In the genomic region with DNA sequence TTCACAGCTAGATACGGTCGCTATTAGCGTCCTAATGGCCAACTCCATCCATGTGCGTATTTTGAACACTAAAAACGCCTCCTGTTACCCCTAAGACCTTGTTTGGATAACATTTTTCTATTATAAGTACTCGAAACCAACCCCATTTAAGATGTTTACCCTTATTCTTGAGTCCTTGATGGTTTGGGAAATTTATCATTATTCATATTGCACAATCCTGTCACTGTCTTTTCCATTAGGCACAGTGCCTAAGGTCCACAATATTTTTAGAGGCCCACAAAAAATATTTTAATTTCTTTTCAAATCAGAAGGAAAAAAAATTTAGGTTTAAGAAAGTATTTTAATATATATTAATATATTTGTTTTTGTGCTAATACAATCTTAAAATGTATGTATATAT, we compare ENCODE assay signal across 11 cellular contexts. TPM values are rescaled to one million over a fixed set of nuclear protein-coding genes. Genes with fewer than 3 reads are reported as not detected.
DNase-seq lines count a peak whose midpoint lies in the region; ATAC-seq, FAIRE-seq and TF ChIP-seq lines count a peak whose summit lies in the region.
"Had no signal": no experiment of that assay in that cellular context is flagged by ENCODE, and none has a peak within 500 bp of the region (broad histone marks: within the 10 kb centered on the region; RNA-seq: fewer than 3 reads in every experiment).

No MANE protein-coding gene starts in this region.

- H3K36me3 ChIP-seq in CD4-positive, CD25-positive, alpha-beta regulatory T cell (ENCODE audit: control insufficient read depth, insufficient read depth, low read length), result no peaks in the 10 kb centered on the region
- H3K36me3 ChIP-seq in esophagus muscularis mucosa, result no peaks in the 10 kb centered on the region
- no peaks in the 10 kb centered on the region for H3K36me3 ChIP-seq in pancreas

- TF ChIP-seq CTCF in esophagus muscularis mucosa (IDR thresholded peaks at IDR 0.05) (no peak), pancreas (IDR thresholded peaks at IDR 0.05) (no peak)

- 63% methylated on average over 6 of the region's 6 CpGs for WGBS in esophagus muscularis mucosa
- WGBS in pancreas, 2 donors, result 48 to 54% methylated on average over 6 of the region's 6 CpGs

- no peak overlapping the region for H3K27ac ChIP-seq in CD4-positive, CD25-positive, alpha-beta regulatory T cell (ENCODE audit: insufficient read depth, low read length, poor library complexity, severe bottlenecking)
- peak overlapping the region; percentile 89 to 98 (median 96) for H3K27ac ChIP-seq in esophagus muscularis mucosa (replicated peaks in 1 of 4)
- H3K27ac ChIP-seq in pancreas, result peak overlapping the region in 3 of 4 donors; percentile 85 to 99 (median 97)

- no peak for DNase-seq in CD4-positive, CD25-positive, alpha-beta regulatory T cell
- no peak for DNase-seq in RCC 7860 (ENCODE audit: low spot score)
- no peak for DNase-seq in esophagus muscularis mucosa (ENCODE audit: extremely low spot score)
- DNase-seq in pancreas, result no peak
- no peak for DNase-seq in NCI-H2196 treated with DMSO at 0.1 percent for 48 hours (lab: John Stamatoyannopoulos, UW; ENCODE audit: unreplicated experiment)
- no peak for DNase-seq in NCI-H345 treated with DMSO at 0.1 percent for 48 hours (lab: John Stamatoyannopoulos, UW; ENCODE audit: unreplicated experiment)
- DNase-seq in GM19239 (ENCODE audit: insufficient read length, low spot score), result no peak
- no peak for DNase-seq in stimulated activated CD4-positive, alpha-beta T cell treated with anti-CD3 and anti-CD28 coated beads, Interleukin-12 subunit alpha, Interleukin-12 subunit beta, amount 100 ng/mL, for 4 hours
- DNase-seq: H7, NCI-H1436 had no signal

- intact Hi-C loops in esophagus muscularis mucosa (cut with DNase I) (loop anchor here (5.0 to 10.0 kb wide), 2 partner anchors 110 to 247 kb away; no protein-coding TSS in a partner anchor), pancreas (cut with DNase I) (no loop called here)

- peaks cover 0 to 6% (median 0%) of the 10 kb centered on the region in 7 donors for H3K9me3 Mint-ChIP-seq in CD4-positive, CD25-positive, alpha-beta regulatory T cell

- no peak overlapping the region for H3K4me3 ChIP-seq in CD4-positive, CD25-positive, alpha-beta regulatory T cell (ENCODE audit: low read depth, low read length)
- H3K4me3 ChIP-seq in esophagus muscularis mucosa (peak overlapping the region; percentile 81 to 98 (median 92)), pancreas (peak overlapping the region in 3 of 4 donors; percentile 61 to 85 (median 77))

- H3K27ac Mint-ChIP-seq in CD4-positive, CD25-positive, alpha-beta regulatory T cell, result no peak overlapping the region

- peaks cover 48% of the 10 kb centered on the region for H3K27me3 ChIP-seq in CD4-positive, CD25-positive, alpha-beta regulatory T cell (ENCODE audit: control insufficient read depth, insufficient read depth, low read length)
- no peaks in the 10 kb centered on the region for H3K27me3 ChIP-seq in esophagus muscularis mucosa
- H3K27me3 ChIP-seq in pancreas, result no peaks in the 10 kb centered on the region

- H3K4me1 Mint-ChIP-seq in CD4-positive, CD25-positive, alpha-beta regulatory T cell, result peaks cover 0 to 19% (median 4%) of the 10 kb centered on the region in 4 donors

- peaks cover 8% of the 10 kb centered on the region for H3K4me1 ChIP-seq in CD4-positive, CD25-positive, alpha-beta regulatory T cell (ENCODE audit: control insufficient read depth, insufficient read depth, low read length, poor library complexity, severe bottlenecking)
- peaks cover 11 to 36% (median 28%) of the 10 kb centered on the region in 4 donors for H3K4me1 ChIP-seq in esophagus muscularis mucosa
- peaks cover 9 to 15% (median 10%) of the 10 kb centered on the region in 3 donors for H3K4me1 ChIP-seq in pancreas

- peaks cover 69% of the 10 kb centered on the region for H3K27me3 Mint-ChIP-seq in CD4-positive, CD25-positive, alpha-beta regulatory T cell

- ATAC-seq in CD4-positive, CD25-positive, alpha-beta regulatory T cell (ENCODE audit: low read depth in 2 of 2), result no peak
- ATAC-seq in pancreas, result no peak
- ATAC-seq: activated CD4-positive, CD25-positive, alpha-beta regulatory T cell treated with anti-CD3 and anti-CD28 coated beads, Interleukin-2, amount 50 U/mL, for 24 hours had no signal

- no peaks in the 10 kb centered on the region for H3K9me3 ChIP-seq in CD4-positive, CD25-positive, alpha-beta regulatory T cell (ENCODE audit: control insufficient read depth in 2 of 2, low read length in 2 of 2)
- H3K9me3 ChIP-seq in esophagus muscularis mucosa (no peaks in the 10 kb centered on the region), pancreas (no peaks in the 10 kb centered on the region)

- TF ChIP-seq EP300 in esophagus muscularis mucosa (IDR thresholded peaks at IDR 0.05), result no peak

- H3K4me3 Mint-ChIP-seq in CD4-positive, CD25-positive, alpha-beta regulatory T cell, result peak overlapping the region in 3 of 4 donors; percentile 1 to 60 (median 50)

- FAIRE-seq in RCC 7860 (lab: Jason Lieb, UNC) (peak; percentile 52), pancreas (lab: Jason Lieb, UNC) (no peak), GM19239 (lab: Jason Lieb, UNC) (no peak)

- no peaks in the 10 kb centered on the region for H3K36me3 Mint-ChIP-seq in CD4-positive, CD25-positive, alpha-beta regulatory T cell

- TF ChIP-seq POLR2A in esophagus muscularis mucosa (IDR thresholded peaks at IDR 0.05; ENCODE audit: low read depth), result no peak

RNA-seq across cellular contexts. Expression of gene LIFR, which starts 1.3 kb away (rescaled TPM):
- not detected for total RNA-seq in CD4-positive, CD25-positive, alpha-beta regulatory T cell
- polyA plus RNA-seq in CD4-positive, CD25-positive, alpha-beta regulatory T cell, result not detected
- 100 to 1,000 TPM in 1 of 4 donors, 10 to 100 TPM in 3; 72.3 to 102 (median 90.1) TPM for total RNA-seq in esophagus muscularis mucosa
- 10 to 100 TPM; 10.8 to 32.5 (median 21.7) TPM for total RNA-seq in pancreas
- 1 to 10 TPM; 4.1 to 7.1 TPM for polyA plus RNA-seq in pancreas
